In the genomic region with DNA sequence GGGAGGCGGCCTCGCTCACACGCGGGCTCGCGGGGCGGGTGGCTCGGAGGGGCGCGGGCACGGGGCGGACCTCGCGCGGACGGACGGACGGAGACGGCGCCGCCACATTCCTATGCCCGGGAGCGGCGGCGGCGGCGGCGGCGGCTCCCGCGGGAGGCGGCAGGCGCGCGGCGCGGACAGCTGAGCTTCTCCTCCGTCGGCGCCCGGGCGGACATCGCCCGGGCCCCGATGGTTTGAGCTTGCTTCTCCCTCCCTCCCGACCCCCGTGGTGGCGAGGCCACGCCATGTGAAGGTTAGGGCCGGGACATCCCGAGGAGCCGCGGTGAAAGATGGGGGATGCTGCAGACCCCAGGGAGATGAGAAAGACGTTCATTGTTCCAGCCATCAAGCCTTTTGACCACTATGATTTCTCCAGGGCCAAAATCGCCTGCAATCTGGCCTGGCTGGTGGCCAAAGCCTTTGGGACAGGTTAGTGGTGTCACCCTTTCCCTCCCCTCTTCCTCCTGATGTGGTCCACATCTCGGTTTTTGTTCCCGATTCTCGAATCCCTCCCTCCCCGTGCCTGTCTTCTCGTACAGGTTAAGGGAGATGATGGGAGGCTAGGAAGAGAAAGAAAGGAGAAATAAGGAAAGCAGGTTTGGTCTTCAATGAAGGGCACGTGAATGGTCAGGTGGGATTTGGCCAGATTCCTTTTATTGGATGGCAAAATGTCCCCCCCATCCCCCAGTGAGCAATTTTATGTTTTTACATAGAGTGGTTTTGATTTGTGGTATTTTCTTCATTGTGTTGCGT, we compare ENCODE assay signal across 8 cellular contexts. TPM values are rescaled to one million over a fixed set of nuclear protein-coding genes. Genes with fewer than 3 reads are reported as not detected.
DNase-seq lines count a peak whose midpoint lies in the region; ATAC-seq and TF ChIP-seq lines count a peak whose summit lies in the region.

No MANE protein-coding gene starts in this region.

- 0 to 2% methylated on average over 9 of the region's 62 CpGs for WGBS in gastroesophageal sphincter (ENCODE audit: low coverage in 1 of 2), 2 donors

- POLR2A ChIA-PET in AG04449 (lab: Yijun Ruan, JAX) (interaction anchor here (2.3 kb wide), 1 partner anchor 70 kb away, joined by 12 read pairs; the partner anchor contains the start of gene DDX59), activated B cell treated with CpG ODN at 0.5 μM for 24 hours (lab: Charles Lee) (interaction anchor here (1.0 kb wide), 1 partner anchor 70 kb away, joined by 7 read pairs; the partner anchor contains the start of gene DDX59)

- H3K27me3 ChIP-seq in gastroesophageal sphincter = no peaks in the 10 kb centered on the region
- H3K27me3 ChIP-seq in neuron (ENCODE audit: insufficient read depth, low read length) = no peaks in the 10 kb centered on the region

- TF ChIP-seq EP300 in gastroesophageal sphincter (IDR thresholded peaks at IDR 0.05) = no peak

- peaks cover 17% of the 10 kb centered on the region for H3K4me1 Mint-ChIP-seq in activated B cell treated with CpG ODN at 0.5 μM for 24 hours

- H3K27me3 Mint-ChIP-seq in activated B cell treated with CpG ODN at 0.5 μM for 24 hours = peaks cover 23% of the 10 kb centered on the region

- DNase-seq in AG04449 (ENCODE audit: low read depth, low spot score) = no peak
- DNase-seq in activated B cell treated with CpG ODN at 0.5 μM for 24 hours = no peak
- DNase-seq in GM19238 (ENCODE audit: insufficient read length, low spot score) = no peak

- H3K9me3 Mint-ChIP-seq in activated B cell treated with CpG ODN at 0.5 μM for 24 hours = no peaks in the 10 kb centered on the region

- no peak overlapping the region for H3K27ac Mint-ChIP-seq in activated B cell treated with CpG ODN at 0.5 μM for 24 hours

- H3K9me3 ChIP-seq in gastroesophageal sphincter (no peaks in the 10 kb centered on the region), neuron (ENCODE audit: low read length) (no peaks in the 10 kb centered on the region)

- ATAC-seq in HG03139 (IDR thresholded peaks at IDR 0.05; ENCODE audit: unreplicated experiment) (peak; percentile 29), activated B cell treated with CpG ODN at 0.5 μM for 24 hours (ENCODE audit: low read depth) (no peak), gastroesophageal sphincter (peak; percentile 92), GM21447 (IDR thresholded peaks at IDR 0.05; ENCODE audit: unreplicated experiment) (no peak)

- CTCF ChIA-PET in AG04449 (lab: Yijun Ruan, JAX) (no interaction called here), activated B cell treated with CpG ODN at 0.5 μM for 24 hours (lab: Charles Lee) (no interaction called here)

- peak; percentile 40 for TF ChIP-seq POLR2A in GM18526 (IDR thresholded peaks at IDR 0.05; ENCODE audit: extremely low read depth, insufficient read length)
- peak in 1 of 2 donors; percentile 46 for TF ChIP-seq POLR2A in gastroesophageal sphincter (IDR thresholded peaks at IDR 0.05)

- H3K36me3 ChIP-seq in gastroesophageal sphincter = no peaks in the 10 kb centered on the region
- no peaks in the 10 kb centered on the region for H3K36me3 ChIP-seq in neuron (ENCODE audit: insufficient read depth, low read length)

- TF ChIP-seq CTCF in AG04449 (IDR thresholded peaks at IDR 0.05; ENCODE audit: insufficient read depth, low read length, missing control alignments) (no peak), activated B cell treated with CpG ODN at 0.5 μM for 24 hours (IDR thresholded peaks at IDR 0.05) (no peak), gastroesophageal sphincter (IDR thresholded peaks at IDR 0.05) (no peak)

- peak overlapping the region; percentile 65 for H2AFZ ChIP-seq in neuron (ENCODE audit: low read depth, low read length)

- peak overlapping the region; percentile 93 to 100 (median 99) for H3K27ac ChIP-seq in gastroesophageal sphincter

- peaks cover 2% of the 10 kb centered on the region for H3K36me3 Mint-ChIP-seq in activated B cell treated with CpG ODN at 0.5 μM for 24 hours (ENCODE audit: low read depth)

- peak overlapping the region; percentile 93 for H3K4me3 ChIP-seq in AG04449 (ENCODE audit: low read depth, low read length)
- H3K4me3 ChIP-seq in gastroesophageal sphincter = peak overlapping the region; percentile 71 to 90
- peak overlapping the region; percentile 90 for H3K4me3 ChIP-seq in neuron (ENCODE audit: low read length)

- H3K4me3 Mint-ChIP-seq in activated B cell treated with CpG ODN at 0.5 μM for 24 hours = peak overlapping the region; percentile 91

- H3K4me1 ChIP-seq in gastroesophageal sphincter (peaks cover 5 to 47% (median 7%) of the 10 kb centered on the region in 3 donors), neuron (ENCODE audit: insufficient read depth, low read length) (peaks cover 28% of the 10 kb centered on the region)

- intact Hi-C loops in activated B cell treated with CpG ODN at 0.5 μM for 24 hours (cut with micrococcal nuclease) = loop anchor here (2.0 kb wide), 2 partner anchors 69 to 117 kb away; no protein-coding TSS in a partner anchor

RNA-seq across cellular contexts. Expression of gene CAMSAP2, which starts 1.0 kb away (rescaled TPM):
- 0.71 and 0.86 TPM in 2 replicates for total RNA-seq in activated B cell treated with CpG ODN at 0.5 μM for 24 hours
- 10 to 100 TPM; 37.8 to 47.4 (median 46.0) TPM for total RNA-seq in gastroesophageal sphincter

Comparison
In these comparisons a context has a peak if more than half of its experiments do, and no peak if none do; other contexts are left out.
1. ATAC-seq: peak in HG03139 (single experiment) and gastroesophageal sphincter (single experiment); none in activated B cell treated with CpG ODN at 0.5 μM for 24 hours (single experiment) and GM21447 (single experiment).
2. RNA of gene CAMSAP2, which starts 1.0 kb away (total RNA-seq): 37.8 to 47.4 TPM in gastroesophageal sphincter; 0.71 to 0.86 TPM in activated B cell treated with CpG ODN at 0.5 μM for 24 hours; every median in the first group is over 10 times any median in the second.
3. Peak in every context shown above with its lines, with median percentiles within 50 percentile points of each other: H3K4me3 ChIP-seq.